In the genomic region with DNA sequence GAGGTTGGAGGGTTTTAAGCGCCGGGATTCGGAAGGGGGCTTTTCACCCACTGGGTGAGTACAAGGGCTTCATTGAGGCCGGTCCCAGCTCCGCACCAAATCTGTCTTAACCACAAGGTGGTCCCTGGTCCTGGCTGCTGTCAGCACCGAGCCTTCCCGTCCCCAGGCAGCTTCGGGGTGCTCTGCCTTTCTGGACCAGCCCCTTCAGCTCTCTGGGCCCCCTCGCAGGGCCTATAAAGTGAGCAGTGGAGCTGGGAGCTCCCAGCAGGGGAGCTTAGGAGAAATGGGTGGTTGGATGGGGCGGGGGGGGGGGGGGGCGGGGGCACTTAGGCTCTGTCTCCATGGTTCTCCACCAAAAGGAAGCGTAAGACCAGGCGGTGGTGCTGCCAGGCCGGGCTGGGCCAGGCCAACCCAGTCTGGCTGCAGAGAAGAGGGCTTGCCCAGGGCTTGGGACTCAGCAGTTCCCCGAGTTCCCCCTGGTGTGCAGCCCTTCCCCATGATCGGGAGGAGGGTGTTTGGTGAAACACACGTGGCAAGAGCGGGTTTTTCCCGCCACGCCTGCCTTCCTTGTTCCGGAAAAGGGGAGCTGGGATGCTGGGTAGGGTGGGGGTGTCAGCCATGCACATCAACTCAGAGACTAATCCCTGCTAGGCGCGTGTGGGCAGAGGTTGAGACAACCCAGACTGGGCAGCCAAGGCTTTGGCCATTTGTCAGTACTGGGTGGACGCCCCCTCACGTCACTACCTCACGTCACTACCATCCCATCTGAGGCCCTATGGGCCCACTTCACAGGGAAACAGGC, we compare ENCODE assay signal across 2 cellular contexts.
TF ChIP-seq lines count a peak whose summit lies in the region.

No MANE protein-coding gene starts in this region.

TF ChIP-seq in endothelial cell of umbilical vein, 7 proteins besides CTCF, POLR2A, EP300 and RAD21:
- TF ChIP-seq FOS (IDR thresholded peaks at IDR 0.05; ENCODE audit: borderline replicate concordance, insufficient read depth, low read length) (no peak), EZH2 (IDR thresholded peaks at IDR 0.05; ENCODE audit: borderline replicate concordance, low read depth, low read length, severe bottlenecking) (no peak), MYC (IDR thresholded peaks at IDR 0.05; ENCODE audit: low read depth, low read length) (no peak), JUN (IDR thresholded peaks at IDR 0.05; ENCODE audit: borderline replicate concordance, insufficient read depth, insufficient read length, low read depth) (no peak), GATA2 (IDR thresholded peaks at IDR 0.05; ENCODE audit: insufficient read depth, insufficient read length, low read depth, low read length) (no peak)

TF ChIP-seq in neural cell, 6 proteins besides CTCF, POLR2A, EP300 and RAD21:
- TF ChIP-seq EZH2 (IDR thresholded peaks at IDR 0.05; ENCODE audit: borderline replicate concordance, insufficient read depth, low read length, poor library complexity, severe bottlenecking) (no peak), SMC3 (conservative IDR thresholded peaks at IDR 0.05; ENCODE audit: poor library complexity) (no peak), POLR2AphosphoS5 (IDR thresholded peaks at IDR 0.05) (no peak), TAF1 (IDR thresholded peaks at IDR 0.05; ENCODE audit: low read depth) (no peak), MXI1 (conservative IDR thresholded peaks at IDR 0.05; ENCODE audit: poor library complexity, severe bottlenecking) (no peak)
- TF ChIP-seq, protein P1, sequence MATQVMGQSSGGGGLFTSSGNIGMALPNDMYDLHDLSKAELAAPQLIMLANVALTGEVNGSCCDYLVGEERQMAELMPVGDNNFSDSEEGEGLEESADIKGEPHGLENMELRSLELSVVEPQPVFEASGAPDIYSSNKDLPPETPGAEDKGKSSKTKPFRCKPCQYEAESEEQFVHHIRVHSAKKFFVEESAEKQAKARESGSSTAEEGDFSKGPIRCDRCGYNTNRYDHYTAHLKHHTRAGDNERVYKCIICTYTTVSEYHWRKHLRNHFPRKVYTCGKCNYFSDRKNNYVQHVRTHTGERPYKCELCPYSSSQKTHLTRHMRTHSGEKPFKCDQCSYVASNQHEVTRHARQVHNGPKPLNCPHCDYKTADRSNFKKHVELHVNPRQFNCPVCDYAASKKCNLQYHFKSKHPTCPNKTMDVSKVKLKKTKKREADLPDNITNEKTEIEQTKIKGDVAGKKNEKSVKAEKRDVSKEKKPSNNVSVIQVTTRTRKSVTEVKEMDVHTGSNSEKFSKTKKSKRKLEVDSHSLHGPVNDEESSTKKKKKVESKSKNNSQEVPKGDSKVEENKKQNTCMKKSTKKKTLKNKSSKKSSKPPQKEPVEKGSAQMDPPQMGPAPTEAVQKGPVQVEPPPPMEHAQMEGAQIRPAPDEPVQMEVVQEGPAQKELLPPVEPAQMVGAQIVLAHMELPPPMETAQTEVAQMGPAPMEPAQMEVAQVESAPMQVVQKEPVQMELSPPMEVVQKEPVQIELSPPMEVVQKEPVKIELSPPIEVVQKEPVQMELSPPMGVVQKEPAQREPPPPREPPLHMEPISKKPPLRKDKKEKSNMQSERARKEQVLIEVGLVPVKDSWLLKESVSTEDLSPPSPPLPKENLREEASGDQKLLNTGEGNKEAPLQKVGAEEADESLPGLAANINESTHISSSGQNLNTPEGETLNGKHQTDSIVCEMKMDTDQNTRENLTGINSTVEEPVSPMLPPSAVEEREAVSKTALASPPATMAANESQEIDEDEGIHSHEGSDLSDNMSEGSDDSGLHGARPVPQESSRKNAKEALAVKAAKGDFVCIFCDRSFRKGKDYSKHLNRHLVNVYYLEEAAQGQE (IDR thresholded peaks at IDR 0.05; ENCODE audit: borderline replicate concordance), result no peak
